In genomic region chr17:48144976-48145798, GRCh38 we compare ENCODE assay signal across 1 cellular context.
TF ChIP-seq lines count a peak whose summit lies in the region.

No MANE protein-coding gene starts in this region.

TF ChIP-seq in GM12878, 131 proteins besides CTCF, POLR2A, EP300 and RAD21:
- TF ChIP-seq NFIC (IDR thresholded peaks at IDR 0.05; ENCODE audit: low read depth, low read length): peak; percentile 67
- peak; percentile 26; the same call in 1 of the 2 replicates for TF ChIP-seq JUNB (IDR thresholded peaks at IDR 0.05)
- TF ChIP-seq, protein P1, sequence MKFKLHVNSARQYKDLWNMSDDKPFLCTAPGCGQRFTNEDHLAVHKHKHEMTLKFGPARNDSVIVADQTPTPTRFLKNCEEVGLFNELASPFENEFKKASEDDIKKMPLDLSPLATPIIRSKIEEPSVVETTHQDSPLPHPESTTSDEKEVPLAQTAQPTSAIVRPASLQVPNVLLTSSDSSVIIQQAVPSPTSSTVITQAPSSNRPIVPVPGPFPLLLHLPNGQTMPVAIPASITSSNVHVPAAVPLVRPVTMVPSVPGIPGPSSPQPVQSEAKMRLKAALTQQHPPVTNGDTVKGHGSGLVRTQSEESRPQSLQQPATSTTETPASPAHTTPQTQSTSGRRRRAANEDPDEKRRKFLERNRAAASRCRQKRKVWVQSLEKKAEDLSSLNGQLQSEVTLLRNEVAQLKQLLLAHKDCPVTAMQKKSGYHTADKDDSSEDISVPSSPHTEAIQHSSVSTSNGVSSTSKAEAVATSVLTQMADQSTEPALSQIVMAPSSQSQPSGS (IDR thresholded peaks at IDR 0.05; ENCODE audit: low read length): peak; percentile 41; the same call in 1 of the 2 replicates
- peak; percentile 53; the same call in 1 of the 2 replicates for TF ChIP-seq FOXM1 (IDR thresholded peaks at IDR 0.05; ENCODE audit: low read depth, low read length)
- no peak for TF ChIP-seq SMAD5 (IDR thresholded peaks at IDR 0.05; ENCODE audit: low read depth)
- 0 out of 4 replicates have a peak, but pooled peaks of 1 of the 2 experiments have one; percentile 34 for TF ChIP-seq CEBPB (IDR thresholded peaks at IDR 0.05; ENCODE audit: borderline replicate concordance in 1 of 2, low read depth in 2 of 2, low read length in 2 of 2)
- no peak for TF ChIP-seq RBBP5 (conservative IDR thresholded peaks at IDR 0.05)
- no peak for TF ChIP-seq ESRRA (IDR thresholded peaks at IDR 0.05; ENCODE audit: low read length)
- TF ChIP-seq TCF12 (IDR thresholded peaks at IDR 0.05; ENCODE audit: low read depth, low read length): no peak
- peak in 1 of 2 experiments; percentile 46; a peak in 1 of 4 replicates for TF ChIP-seq SRF (IDR thresholded peaks at IDR 0.05; ENCODE audit: low read depth in 2 of 2, low read length in 2 of 2)
- TF ChIP-seq POLR2AphosphoS2 (IDR thresholded peaks at IDR 0.05; ENCODE audit: low read depth, low read length): no peak
- no peak for TF ChIP-seq TARDBP (IDR thresholded peaks at IDR 0.05; ENCODE audit: borderline replicate concordance)
- TF ChIP-seq SUPT20H (IDR thresholded peaks at IDR 0.05; ENCODE audit: borderline replicate concordance, control insufficient read depth, low read depth, low read length): no peak
- peak; percentile 69 for TF ChIP-seq RUNX3 (IDR thresholded peaks at IDR 0.05; ENCODE audit: low read length)
- peak; percentile 59; the same call in 1 of the 2 replicates for TF ChIP-seq MEF2A (IDR thresholded peaks at IDR 0.05; ENCODE audit: insufficient read depth, low read depth, low read length)
